12 cellular contexts compared by ENCODE assay signal in genomic region chr6:84623956-84624680, GRCh38.
A peak's percentile ranks its signal among the peaks of the same experiment; 100 is the strongest.
DNase-seq lines count a peak whose midpoint lies in the region; ATAC-seq and TF ChIP-seq lines count a peak whose summit lies in the region.
"Had no signal": no experiment of that assay in that cellular context is flagged by ENCODE, and none has a peak within 500 bp of the region (broad histone marks: within the 10 kb centered on the region; RNA-seq: fewer than 3 reads in every experiment).

No MANE protein-coding gene starts in this region.

- POLR2A ChIA-PET in BJ (lab: Charles Lee) (no interaction called here), PC-9 (lab: Charles Lee; ENCODE audit: unreplicated experiment) (no interaction called here)

- no peak overlapping the region for H3K23ac ChIP-seq in mesenchymal stem cell (ENCODE audit: low read length in 2 of 2)

- peak overlapping the region in 1 of 2 experiments; percentile 11 for H3K18ac ChIP-seq in mesenchymal stem cell (ENCODE audit: low read depth in 1 of 2, low read length in 2 of 2)

- no peak overlapping the region for H2BK15ac ChIP-seq in mesenchymal stem cell (ENCODE audit: low read depth, poor library complexity, severe bottlenecking)

- intact Hi-C loops in PC-9 (cut with micrococcal nuclease; ENCODE audit: unreplicated experiment), result loop anchor here (1.0 kb wide), 1 partner anchor 11 kb away; no protein-coding TSS in a partner anchor

- H2AFZ ChIP-seq in PC-9, result no peak overlapping the region
- no peak overlapping the region for H2AFZ ChIP-seq in mesenchymal stem cell (ENCODE audit: low read depth, low read length)

- H3K14ac ChIP-seq in mesenchymal stem cell (ENCODE audit: low read length in 2 of 2), result no peak overlapping the region

- no peaks in the 10 kb centered on the region for H3K27me3 ChIP-seq in BJ (ENCODE audit: control insufficient read depth, insufficient read depth, low read length)
- no peaks in the 10 kb centered on the region for H3K27me3 ChIP-seq in PC-9 (ENCODE audit: insufficient read depth, low read depth)
- H3K27me3 ChIP-seq in mesenchymal stem cell (ENCODE audit: control insufficient read depth in 1 of 2, insufficient read depth in 1 of 2, low read length in 2 of 2), result no peaks in the 10 kb centered on the region
- H3K27me3 ChIP-seq: adrenal gland had no signal

- no peak for TF ChIP-seq CTCF in BJ (IDR thresholded peaks at IDR 0.05; ENCODE audit: insufficient read depth, low read depth, low read length)
- no peak for TF ChIP-seq CTCF in PC-9 (conservative IDR thresholded peaks at IDR 0.05)
- no peak for TF ChIP-seq CTCF in epithelial cell of esophagus (IDR thresholded peaks at IDR 0.05; ENCODE audit: insufficient read depth, low read depth, low read length, missing control alignments)

- peaks cover 21% of the 10 kb centered on the region; the same call in 1 of the 2 replicates for H3K79me2 ChIP-seq in PC-9 (ENCODE audit: low read depth)

- peaks cover 19 to 29% of the 10 kb centered on the region in 2 donors for H3K9me3 Mint-ChIP-seq in activated naive CD4-positive, alpha-beta T cell treated with anti-CD3 and anti-CD28 coated beads, Interleukin-2, amount 50 U/mL, for 72 hours

- H3K4me2 ChIP-seq in PC-9, result peak overlapping the region; percentile 88
- H3K4me2 ChIP-seq in mesenchymal stem cell (ENCODE audit: low read length, poor library complexity, severe bottlenecking), result no peak overlapping the region

- H3F3A ChIP-seq in PC-9 (ENCODE audit: insufficient read depth, low read depth), result no peaks in the 10 kb centered on the region

- H4K91ac ChIP-seq in mesenchymal stem cell (ENCODE audit: low read length), result no peak overlapping the region

- WGBS in mesenchymal stem cell, result 9% methylated on average over 4 of the region's 4 CpGs

- no peak for ATAC-seq in activated naive CD4-positive, alpha-beta T cell treated with anti-CD3 and anti-CD28 coated beads, Interleukin-2, amount 50 U/mL, for 72 hours

- no peak overlapping the region for H3K4ac ChIP-seq in mesenchymal stem cell (ENCODE audit: low read depth in 1 of 2, low read length in 2 of 2)

- H3K36me3 ChIP-seq in BJ (ENCODE audit: control insufficient read depth, insufficient read depth, low read length) (no peaks in the 10 kb centered on the region), PC-9 (ENCODE audit: low read depth) (peaks cover 14% of the 10 kb centered on the region; the same call in 1 of the 2 replicates), mesenchymal stem cell (ENCODE audit: control insufficient read depth in 1 of 2, insufficient read depth in 2 of 2, low read depth in 1 of 2, low read length in 2 of 2) (no peaks in the 10 kb centered on the region)
- H3K36me3 ChIP-seq: adrenal gland had no signal

- H3K79me1 ChIP-seq in mesenchymal stem cell (replicated peaks; ENCODE audit: low read length, poor library complexity, severe bottlenecking), result no peaks in the 10 kb centered on the region

- no TSS peak for BruUV-seq in PC-9 (replicated peaks; lab: Mats Ljungman, UMichigan)

- no peak overlapping the region; the same call in 1 of the 2 replicates for H3K27ac ChIP-seq in PC-9
- peak overlapping the region; percentile 88 for H3K27ac ChIP-seq in mesenchymal stem cell (ENCODE audit: low read length, poor library complexity, severe bottlenecking)
- H3K27ac ChIP-seq: adrenal gland, skin epidermis had no signal

- H3K4me3 ChIP-seq in BJ (ENCODE audit: low read depth, low read length), result no peak overlapping the region
- no peak overlapping the region; the same call in 1 of the 2 replicates for H3K4me3 ChIP-seq in PC-9
- no peak overlapping the region for H3K4me3 ChIP-seq in epithelial cell of esophagus (ENCODE audit: low read length)
- no peak overlapping the region for H3K4me3 ChIP-seq in mesenchymal stem cell (ENCODE audit: insufficient read depth in 1 of 2, low read depth in 1 of 2, low read length in 2 of 2)
- H3K4me3 ChIP-seq: adrenal gland, skin epidermis had no signal

- peak; percentile 51 for DNase-seq in BJ (ENCODE audit: low read depth)
- DNase-seq in PC-9, result peak in 1 of 2 experiments; percentile 64
- DNase-seq in epithelial cell of esophagus (ENCODE audit: low read depth), result peak; percentile 75
- peak; percentile 70 for DNase-seq in mesenchymal stem cell
- DNase-seq in RKO (ENCODE audit: low spot score), result no peak
- no peak for DNase-seq in activated naive CD4-positive, alpha-beta T cell treated with anti-CD3 and anti-CD28 coated beads, Interleukin-2, amount 50 U/mL, for 72 hours (ENCODE audit: low spot score in 2 of 2)
- DNase-seq in stimulated activated CD4-positive, alpha-beta T cell treated with anti-CD3 and anti-CD28 coated beads, Interleukin-12 subunit alpha, Interleukin-12 subunit beta, amount 100 ng/mL, for 4 hours, result no peak
- no peak for DNase-seq in NCI-H2081 (lab: John Stamatoyannopoulos, UW)
- DNase-seq: C1 segment of cervical spinal cord, NCI-H1930 had no signal

- peaks cover 0 to 7% of the 10 kb centered on the region in 2 donors for H3K36me3 Mint-ChIP-seq in activated naive CD4-positive, alpha-beta T cell treated with anti-CD3 and anti-CD28 coated beads, Interleukin-2, amount 50 U/mL, for 72 hours

- CTCF ChIA-PET in BJ (lab: Yijun Ruan, JAX), result interaction anchor here (0.6 kb wide), 1 partner anchor 129 kb away, joined by 3 read pairs; no protein-coding TSS in a partner anchor
- CTCF ChIA-PET in PC-9 (lab: Charles Lee), result no interaction called here

- peak overlapping the region; percentile 61 for H3K9ac ChIP-seq in mesenchymal stem cell (ENCODE audit: low read length)

- no peaks in the 10 kb centered on the region for H4K20me1 ChIP-seq in PC-9 (ENCODE audit: insufficient read depth)

- no peaks in the 10 kb centered on the region; the same call in 1 of the 2 replicates for H3K9me3 ChIP-seq in PC-9 (ENCODE audit: insufficient read depth, low read depth)
- H3K9me3 ChIP-seq in mesenchymal stem cell (ENCODE audit: control insufficient read depth, low read length), result no peaks in the 10 kb centered on the region
- H3K9me3 ChIP-seq: adrenal gland had no signal

- no peak overlapping the region for H2BK12ac ChIP-seq in mesenchymal stem cell (ENCODE audit: low read length in 2 of 2)

- H3K4me1 ChIP-seq in PC-9 (replicated peaks; ENCODE audit: insufficient read depth) (peaks cover 14% of the 10 kb centered on the region; the same call in 1 of the 2 replicates), mesenchymal stem cell (ENCODE audit: control insufficient read depth, insufficient read depth, low read depth, low read length) (peaks cover 3% of the 10 kb centered on the region)
- H3K4me1 ChIP-seq: adrenal gland had no signal

- no peaks in the 10 kb centered on the region for H3K9me2 ChIP-seq in PC-9 (ENCODE audit: insufficient read depth)

- H2BK5ac ChIP-seq in mesenchymal stem cell (ENCODE audit: low read depth, low read length, poor library complexity, severe bottlenecking), result peak overlapping the region; percentile 8

- H2BK120ac ChIP-seq in mesenchymal stem cell (ENCODE audit: low read depth, low read length), result no peak overlapping the region

- H3K27ac Mint-ChIP-seq in activated naive CD4-positive, alpha-beta T cell treated with anti-CD3 and anti-CD28 coated beads, Interleukin-2, amount 50 U/mL, for 72 hours, result no peak overlapping the region

- peak overlapping the region; percentile 61 for H2AK5ac ChIP-seq in mesenchymal stem cell (ENCODE audit: low read length, severe bottlenecking)

- no peak overlapping the region for H4K8ac ChIP-seq in mesenchymal stem cell (ENCODE audit: low read length)

Comparison
In these comparisons a context has a peak if more than half of its experiments do, and no peak if none do; other contexts are left out.
1. DNase-seq: peak in BJ (single experiment), epithelial cell of esophagus (single experiment) and mesenchymal stem cell (single experiment); none in RKO (single experiment), activated naive CD4-positive, alpha-beta T cell treated with anti-CD3 and anti-CD28 coated beads, Interleukin-2, amount 50 U/mL, for 72 hours (0 of 2), stimulated activated CD4-positive, alpha-beta T cell treated with anti-CD3 and anti-CD28 coated beads, Interleukin-12 subunit alpha, Interleukin-12 subunit beta, amount 100 ng/mL, for 4 hours (single experiment) and NCI-H2081 (0 of 2).